ENCODE assay signal across 1 cellular context in the genomic region with DNA sequence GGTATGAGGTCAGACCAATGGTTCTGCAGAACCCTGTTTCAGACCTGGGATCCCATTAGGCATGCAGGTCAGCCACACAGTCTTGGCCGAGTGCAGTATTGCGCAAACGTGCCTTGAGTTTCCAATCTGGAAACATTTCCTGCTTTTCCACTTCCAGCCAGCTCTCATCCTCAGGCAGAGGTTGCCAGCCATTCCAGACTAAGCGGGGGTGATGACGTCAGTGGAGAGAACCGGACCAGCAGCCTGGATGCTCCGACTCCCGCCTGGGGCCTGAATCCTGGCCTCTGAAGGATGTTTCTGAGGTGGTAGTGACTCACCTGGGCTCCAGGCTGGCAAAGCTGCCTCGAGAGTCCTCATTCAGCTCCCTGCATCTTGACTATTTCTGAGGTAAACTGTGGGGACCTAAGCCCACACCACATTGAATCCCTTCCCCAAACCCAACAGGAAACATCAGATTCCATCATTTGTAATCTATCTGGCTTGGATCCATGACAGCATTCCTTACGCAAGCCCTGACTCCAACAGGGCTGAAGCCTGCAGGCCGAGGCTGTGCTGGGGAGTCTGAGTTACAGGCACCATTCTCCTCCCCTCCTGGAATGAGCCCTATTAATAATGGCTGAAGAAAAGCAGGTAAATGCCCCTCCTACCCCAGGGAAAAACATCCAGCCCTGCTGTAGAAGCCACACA.
TF ChIP-seq lines count a peak whose summit lies in the region.

No MANE protein-coding gene starts in this region.

TF ChIP-seq in HCT116, 20 proteins besides CTCF, POLR2A, EP300 and RAD21 (continued from another document):
- TF ChIP-seq ZBTB33 (IDR thresholded peaks at IDR 0.05; ENCODE audit: extremely low read depth, insufficient replicate concordance, low read length), result no peak
- TF ChIP-seq SIN3A (IDR thresholded peaks at IDR 0.05; ENCODE audit: low read depth), result peak; percentile 70; the same call in 1 of the 2 replicates
- TF ChIP-seq CEBPB (IDR thresholded peaks at IDR 0.05; ENCODE audit: low read depth), result peak; percentile 100
- no peak for TF ChIP-seq ELF1 (IDR thresholded peaks at IDR 0.05; ENCODE audit: borderline replicate concordance, low read depth)
- TF ChIP-seq ZNF274 (IDR thresholded peaks at IDR 0.05; ENCODE audit: low read depth, low read length), result no peak
- peak; percentile 90 for TF ChIP-seq SP1 (IDR thresholded peaks at IDR 0.05; ENCODE audit: low read depth)
